25 cellular contexts compared by ENCODE assay signal in genomic region chr1:243806310-243806709, GRCh38.
"Had no signal": no experiment of that assay in that cellular context is flagged by ENCODE, and none has a peak within 500 bp of the region (broad histone marks: within the 10 kb centered on the region; RNA-seq: fewer than 3 reads in every experiment).

No MANE protein-coding gene starts in this region.

- H3K27me3 Mint-ChIP-seq: progenitor cell of endocrine pancreas had no signal

- H3K4me3 Mint-ChIP-seq: activated naive CD4-positive, alpha-beta T cell treated with anti-CD3 and anti-CD28 coated beads for 36 hours; brain; nephron progenitor cell had no signal

- H3K4me1 ChIP-seq: left lung, lower lobe of right lung, right lobe of liver, testis had no signal

- H3K27ac ChIP-seq: cardiac muscle cell, coronary artery, dorsolateral prefrontal cortex, left lung, lower lobe of right lung, neutrophil, ovary, right lobe of liver, testis, transverse colon had no signal

- ATAC-seq: left lung; lower lobe of right lung; right lobe of liver; stimulated activated naive CD8-positive, alpha-beta T cell treated with anti-CD3 and anti-CD28 coated beads, Interleukin-15, Interleukin-2, amounts not matched to agents 100 U/mL and 50 U/mL, for 24 hours had no signal

- H3K27me3 ChIP-seq: cardiac muscle cell, dorsolateral prefrontal cortex, left lung, neutrophil, ovary, right lobe of liver, testis, transverse colon had no signal

- DNase-seq: activated CD4-positive, alpha-beta T cell treated with anti-CD3 and anti-CD28 coated beads for 4 hours; activated CD4-positive, alpha-beta T cell treated with anti-CD3 and anti-CD28 coated beads, Interleukin-2, amount 50 U/mL, for 48 hours; activated CD4-positive, CD25-positive, alpha-beta regulatory T cell; activated effector memory CD4-positive, alpha-beta T cell treated with Interleukin-2 at 50 U/mL for 16 hours; activated naive CD4-positive, alpha-beta T cell treated with anti-CD3 and anti-CD28 coated beads for 36 hours; activated T-cell treated with anti-CD3 and anti-CD28 coated beads for 4 hours; activated T-cell treated with anti-CD3 and anti-CD28 coated beads, Interleukin-2, amount 50 U/mL, for 72 hours; aorta; dorsolateral prefrontal cortex; effector memory CD4-positive, alpha-beta T cell; left lung; lower lobe of right lung; mesenchymal stem cell; nephron progenitor cell; ovary; right lobe of liver; stimulated activated CD4-positive, alpha-beta T cell treated with anti-CD3 and anti-CD28 coated beads, Interleukin-2, amount 100 ng/mL, for 48 hours; stimulated activated naive CD8-positive, alpha-beta T cell treated with anti-CD3 and anti-CD28 coated beads, Interleukin-15, Interleukin-2, amounts not matched to agents 100 U/mL and 50 U/mL, for 24 hours; testis; transverse colon had no signal

- H3K4me3 ChIP-seq: cardiac muscle cell, coronary artery, dorsolateral prefrontal cortex, left lung, lower lobe of right lung, ovary, right lobe of liver, testis, transverse colon had no signal

- H3K36me3 ChIP-seq: cardiac muscle cell, left lung, lower lobe of right lung, neutrophil, ovary, right lobe of liver, transverse colon had no signal

- H3K4me1 Mint-ChIP-seq: nephron progenitor cell had no signal

- H3K27ac Mint-ChIP-seq: activated naive CD4-positive, alpha-beta T cell treated with anti-CD3 and anti-CD28 coated beads for 36 hours; brain; nephron progenitor cell; progenitor cell of endocrine pancreas had no signal

- H3K9me3 ChIP-seq: neutrophil, ovary, right lobe of liver, testis, transverse colon had no signal
